ENCODE assay signal across 1 cellular context in genomic region chr11:3641191-3641590, GRCh38.
TF ChIP-seq lines count a peak whose summit lies in the region.

No MANE protein-coding gene starts in this region.

TF ChIP-seq in K562, 482 proteins besides CTCF, POLR2A, EP300 and RAD21:
- no peak for TF ChIP-seq SAFB2 (IDR thresholded peaks at IDR 0.05; ENCODE audit: borderline replicate concordance, low read depth, low read length, severe bottlenecking)
TF ChIP-seq in K562: peak in this region for 0.
